In the genomic region with DNA sequence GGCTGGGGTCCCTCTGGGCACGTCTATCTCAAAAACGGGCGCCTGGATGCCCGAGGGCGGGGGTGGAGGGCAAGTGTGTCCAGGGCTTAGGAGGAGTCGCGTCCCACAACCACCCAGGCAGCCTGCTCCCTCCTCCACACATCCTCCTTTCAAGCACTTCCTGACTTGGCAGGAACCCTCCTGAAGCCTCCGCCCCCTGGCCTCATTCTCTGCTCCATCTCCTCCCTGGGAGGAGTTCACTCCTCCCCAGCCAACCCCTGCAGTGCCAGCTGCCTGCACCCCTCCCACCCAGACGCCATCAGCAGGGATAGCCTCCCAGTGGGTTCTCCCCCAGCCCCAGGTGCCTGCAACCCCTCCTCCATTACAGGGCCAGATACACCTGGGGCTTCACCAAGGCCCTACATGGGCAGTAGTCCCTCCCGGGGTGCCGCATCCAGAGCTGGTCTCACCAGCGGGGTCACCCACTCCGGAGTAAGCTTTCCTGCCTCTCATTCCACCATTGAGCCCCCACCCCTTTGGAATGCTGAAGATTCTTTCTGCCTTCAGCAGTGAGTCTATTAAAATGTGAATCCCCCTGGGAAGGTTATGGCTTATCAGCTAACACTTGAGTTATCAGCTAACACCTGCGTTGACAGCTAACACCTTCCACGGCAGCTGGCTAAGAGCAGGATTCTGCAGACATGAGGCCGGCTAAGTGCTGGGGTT, we compare ENCODE assay signal across 8 cellular contexts. TPM values are rescaled to one million over a fixed set of nuclear protein-coding genes. Genes with fewer than 3 reads are reported as not detected.
A peak's percentile ranks its signal among the peaks of the same experiment; 100 is the strongest.
DNase-seq lines count a peak whose midpoint lies in the region; ATAC-seq and TF ChIP-seq lines count a peak whose summit lies in the region.

No MANE protein-coding gene starts in this region.

- H3K9me3 ChIP-seq in tibial nerve = no peaks in the 10 kb centered on the region

- 34 to 53% methylated on average over 8 to 16 of the region's 16 CpGs for WGBS in tibial nerve, 2 donors

- H3K4me3 ChIP-seq in AG04449 (ENCODE audit: low read depth, low read length) (no peak overlapping the region; the same call in 1 of the 2 replicates), GM23338 (no peak overlapping the region), tibial nerve (peak overlapping the region in 1 of 4 donors; percentile 7)

- H3K4me1 ChIP-seq in GM23338 (ENCODE audit: insufficient read depth) = peaks cover 8% of the 10 kb centered on the region
- peaks cover 0 to 81% (median 22%) of the 10 kb centered on the region in 4 donors for H3K4me1 ChIP-seq in tibial nerve

- peaks cover 32% of the 10 kb centered on the region for H3K4me1 Mint-ChIP-seq in GM23338
- H3K4me1 Mint-ChIP-seq in activated CD4-positive, alpha-beta memory T cell treated with anti-CD3 and anti-CD28 coated beads for 36 hours (ENCODE audit: low read depth) = peaks cover 40% of the 10 kb centered on the region
- H3K4me1 Mint-ChIP-seq in effector memory CD8-positive, alpha-beta T cell (ENCODE audit: low read depth in 2 of 2) = peaks cover 26 to 47% of the 10 kb centered on the region in 2 donors

- H3K27ac ChIP-seq in GM23338 (ENCODE audit: low read depth) = no peak overlapping the region
- peak overlapping the region in 3 of 4 donors; percentile 12 to 33 (median 28) for H3K27ac ChIP-seq in tibial nerve

- H3K27me3 Mint-ChIP-seq in GM23338 (ENCODE audit: insufficient read depth, low read depth, poor library complexity) = peaks cover 10% of the 10 kb centered on the region
- H3K27me3 Mint-ChIP-seq in activated CD4-positive, alpha-beta memory T cell treated with anti-CD3 and anti-CD28 coated beads for 36 hours = no peaks in the 10 kb centered on the region
- H3K27me3 Mint-ChIP-seq in effector memory CD8-positive, alpha-beta T cell = no peaks in the 10 kb centered on the region

- no peak overlapping the region for H2AFZ ChIP-seq in GM23338

- no peak for TF ChIP-seq EP300 in tibial nerve (IDR thresholded peaks at IDR 0.05)

- no peaks in the 10 kb centered on the region for H3K9me2 ChIP-seq in GM23338 (ENCODE audit: insufficient read depth)

- CTCF ChIA-PET in AG04449 (lab: Yijun Ruan, JAX) = interaction anchor here (1.1 kb wide), 1 partner anchor 87 kb away, joined by 4 read pairs; no protein-coding TSS in a partner anchor
- CTCF ChIA-PET in activated CD4-positive, alpha-beta memory T cell treated with anti-CD3 and anti-CD28 coated beads for 36 hours (lab: Charles Lee) = interaction anchor here (1.0 kb wide), 1 partner anchor 15 kb away, joined by 3 read pairs; no protein-coding TSS in a partner anchor

- DNase-seq in AG04449 (ENCODE audit: low read depth, low spot score) (peak; percentile 16), GM23338 (ENCODE audit: low spot score) (peak; percentile 47), NCI-H460 (ENCODE audit: extremely low read depth, low read depth) (peak; percentile 18), myocyte (ENCODE audit: low read depth) (peak; percentile 70), tibial nerve (ENCODE audit: low spot score in 2 of 2) (no peak), globus pallidus (ENCODE audit: low spot score) (no peak)
- DNase-seq in activated CD4-positive, alpha-beta memory T cell treated with anti-CD3 and anti-CD28 coated beads for 36 hours = peak; percentile 79
- DNase-seq in effector memory CD8-positive, alpha-beta T cell = peak in 2 of 3 experiments; percentile 39 to 45

- H3K27me3 ChIP-seq in GM23338 (ENCODE audit: insufficient read depth) (no peaks in the 10 kb centered on the region), tibial nerve (no peaks in the 10 kb centered on the region)

- H3K36me3 Mint-ChIP-seq in GM23338 (ENCODE audit: low read depth) = no peaks in the 10 kb centered on the region; the same call in 2 of the 3 replicates
- H3K36me3 Mint-ChIP-seq in activated CD4-positive, alpha-beta memory T cell treated with anti-CD3 and anti-CD28 coated beads for 36 hours = no peaks in the 10 kb centered on the region
- peaks cover 14% of the 10 kb centered on the region for H3K36me3 Mint-ChIP-seq in effector memory CD8-positive, alpha-beta T cell (ENCODE audit: insufficient read depth)

- H3K4me2 ChIP-seq in GM23338 = no peak overlapping the region

- H3K9me3 Mint-ChIP-seq in GM23338 = no peaks in the 10 kb centered on the region; the same call in 2 of the 3 replicates
- no peaks in the 10 kb centered on the region for H3K9me3 Mint-ChIP-seq in activated CD4-positive, alpha-beta memory T cell treated with anti-CD3 and anti-CD28 coated beads for 36 hours
- H3K9me3 Mint-ChIP-seq in effector memory CD8-positive, alpha-beta T cell = no peaks in the 10 kb centered on the region

- H3F3A ChIP-seq in GM23338 (replicated peaks; ENCODE audit: low read depth) = 0 out of 2 replicates have a peak, but pooled peaks cover 4% of the 10 kb centered on the region

- H3K4me3 Mint-ChIP-seq in GM23338 = no peak overlapping the region
- peak overlapping the region; percentile 41 for H3K4me3 Mint-ChIP-seq in activated CD4-positive, alpha-beta memory T cell treated with anti-CD3 and anti-CD28 coated beads for 36 hours
- H3K4me3 Mint-ChIP-seq in effector memory CD8-positive, alpha-beta T cell = peak overlapping the region; percentile 51 to 72

- no peak for TF ChIP-seq POLR2A in tibial nerve (IDR thresholded peaks at IDR 0.05)

- TF ChIP-seq CTCF in AG04449 (IDR thresholded peaks at IDR 0.05; ENCODE audit: insufficient read depth, low read length, missing control alignments) (no peak), GM23338 (conservative IDR thresholded peaks at IDR 0.05; ENCODE audit: low read depth in 2 of 2) (no peak), tibial nerve (IDR thresholded peaks at IDR 0.05) (no peak)

- 0 out of 2 replicates have a peak, but pooled peaks cover 4% of the 10 kb centered on the region for H3K79me2 ChIP-seq in GM23338 (replicated peaks; ENCODE audit: insufficient read depth)

- H4K20me1 ChIP-seq in GM23338 (replicated peaks; ENCODE audit: insufficient read depth) = no peaks in the 10 kb centered on the region

- intact Hi-C loops in activated CD4-positive, alpha-beta memory T cell treated with anti-CD3 and anti-CD28 coated beads for 36 hours (cut with micrococcal nuclease) = no loop called here

- H3K36me3 ChIP-seq in GM23338 (ENCODE audit: insufficient read depth) = no peaks in the 10 kb centered on the region
- H3K36me3 ChIP-seq in tibial nerve = no peaks in the 10 kb centered on the region

- ATAC-seq in GM23338 = peak; percentile 6
- peak; percentile 48 for ATAC-seq in effector memory CD8-positive, alpha-beta T cell (replicated peaks)

- peak overlapping the region; percentile 32; the same call in 1 of the 2 replicates for H3K27ac Mint-ChIP-seq in GM23338
- peak overlapping the region; percentile 73 for H3K27ac Mint-ChIP-seq in activated CD4-positive, alpha-beta memory T cell treated with anti-CD3 and anti-CD28 coated beads for 36 hours
- H3K27ac Mint-ChIP-seq in effector memory CD8-positive, alpha-beta T cell = peak overlapping the region; percentile 65 to 94

- POLR2A ChIA-PET in AG04449 (lab: Yijun Ruan, JAX) = interaction anchor here (0.6 kb wide), 1 partner anchor 62 kb away, joined by 3 read pairs; no protein-coding TSS in a partner anchor
- POLR2A ChIA-PET in activated CD4-positive, alpha-beta memory T cell treated with anti-CD3 and anti-CD28 coated beads for 36 hours (lab: Charles Lee) = interaction anchor here (0.5 kb wide), 1 partner anchor 320 kb away, joined by 3 read pairs; no protein-coding TSS in a partner anchor

TF ChIP-seq in GM23338, 12 proteins besides CTCF, POLR2A, EP300 and RAD21 (continues in another document):
- TF ChIP-seq JUNB (IDR thresholded peaks at IDR 0.05; ENCODE audit: unreplicated experiment) (no peak), STAT1 (IDR thresholded peaks at IDR 0.05; ENCODE audit: unreplicated experiment) (no peak), CREB1 (CRISPR knock-in tag; IDR thresholded peaks at IDR 0.05; ENCODE audit: low read depth) (no peak), NANOG (IDR thresholded peaks at IDR 0.05; ENCODE audit: borderline replicate concordance) (no peak)
- TF ChIP-seq, protein P1, sequence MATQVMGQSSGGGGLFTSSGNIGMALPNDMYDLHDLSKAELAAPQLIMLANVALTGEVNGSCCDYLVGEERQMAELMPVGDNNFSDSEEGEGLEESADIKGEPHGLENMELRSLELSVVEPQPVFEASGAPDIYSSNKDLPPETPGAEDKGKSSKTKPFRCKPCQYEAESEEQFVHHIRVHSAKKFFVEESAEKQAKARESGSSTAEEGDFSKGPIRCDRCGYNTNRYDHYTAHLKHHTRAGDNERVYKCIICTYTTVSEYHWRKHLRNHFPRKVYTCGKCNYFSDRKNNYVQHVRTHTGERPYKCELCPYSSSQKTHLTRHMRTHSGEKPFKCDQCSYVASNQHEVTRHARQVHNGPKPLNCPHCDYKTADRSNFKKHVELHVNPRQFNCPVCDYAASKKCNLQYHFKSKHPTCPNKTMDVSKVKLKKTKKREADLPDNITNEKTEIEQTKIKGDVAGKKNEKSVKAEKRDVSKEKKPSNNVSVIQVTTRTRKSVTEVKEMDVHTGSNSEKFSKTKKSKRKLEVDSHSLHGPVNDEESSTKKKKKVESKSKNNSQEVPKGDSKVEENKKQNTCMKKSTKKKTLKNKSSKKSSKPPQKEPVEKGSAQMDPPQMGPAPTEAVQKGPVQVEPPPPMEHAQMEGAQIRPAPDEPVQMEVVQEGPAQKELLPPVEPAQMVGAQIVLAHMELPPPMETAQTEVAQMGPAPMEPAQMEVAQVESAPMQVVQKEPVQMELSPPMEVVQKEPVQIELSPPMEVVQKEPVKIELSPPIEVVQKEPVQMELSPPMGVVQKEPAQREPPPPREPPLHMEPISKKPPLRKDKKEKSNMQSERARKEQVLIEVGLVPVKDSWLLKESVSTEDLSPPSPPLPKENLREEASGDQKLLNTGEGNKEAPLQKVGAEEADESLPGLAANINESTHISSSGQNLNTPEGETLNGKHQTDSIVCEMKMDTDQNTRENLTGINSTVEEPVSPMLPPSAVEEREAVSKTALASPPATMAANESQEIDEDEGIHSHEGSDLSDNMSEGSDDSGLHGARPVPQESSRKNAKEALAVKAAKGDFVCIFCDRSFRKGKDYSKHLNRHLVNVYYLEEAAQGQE (IDR thresholded peaks at IDR 0.05; ENCODE audit: unreplicated experiment) = no peak

RNA-seq across cellular contexts. Expression of a gene that starts 24.4 kb away (rescaled TPM):
- 33.4 and 38.4 TPM in 2 replicates for total RNA-seq in GM23338 (2014; rRNA removed; shearing (Covaris generic))
- 10.6 and 12.9 TPM in 2 replicates for polyA plus RNA-seq in GM23338 (2016; fragmentation: Nextera tagmentation; extraction: Ambion mirVana)
- total RNA-seq in NCI-H460 (2014; rRNA removed; shearing (Covaris generic)) = 1.6 and 1.9 TPM in 2 replicates
- 0.62 and 4.7 TPM in 2 replicates for polyA plus RNA-seq in NCI-H460 (2014; cell fraction: nucleus; rRNA removed)
- 1 to 10 TPM; 2.6 to 3.1 TPM for total RNA-seq in activated CD4-positive, alpha-beta memory T cell treated with anti-CD3 and anti-CD28 coated beads for 36 hours
- total RNA-seq in myocyte (10.5 and 12.7 TPM in 2 replicates), tibial nerve (1 to 10 TPM; 2.5 to 6.9 (median 3.6) TPM)
- polyA plus RNA-seq in myocyte (2012) = 1.2 TPM

Comparison
In these comparisons a context has a peak if more than half of its experiments do, and no peak if none do; other contexts are left out.
1. DNase-seq: peak in AG04449 (single experiment), GM23338 (single experiment), NCI-H460 (single experiment), activated CD4-positive, alpha-beta memory T cell treated with anti-CD3 and anti-CD28 coated beads for 36 hours (single experiment), effector memory CD8-positive, alpha-beta T cell (2 of 3) and myocyte (single experiment); none in tibial nerve (0 of 2) and globus pallidus (single experiment).
2. Peak in every context shown above with its lines, with median percentiles within 50 percentile points of each other: H3K27ac Mint-ChIP-seq.